Comparison of ENCODE assay signal across 11 cellular contexts in genomic region chr14:32350020-32350419, GRCh38.
DNase-seq lines count a peak whose midpoint lies in the region; ATAC-seq, FAIRE-seq and TF ChIP-seq lines count a peak whose summit lies in the region.
"Had no signal": no experiment of that assay in that cellular context is flagged by ENCODE, and none has a peak within 500 bp of the region (broad histone marks: within the 10 kb centered on the region; RNA-seq: fewer than 3 reads in every experiment).

No MANE protein-coding gene starts in this region.

- peak; percentile 69 for FAIRE-seq in HTR-8/SVneo (lab: Jason Lieb, UNC)
- no peak for FAIRE-seq in D721Med (lab: Jason Lieb, UNC)

- no peak for DNase-seq in HTR-8/SVneo (ENCODE audit: insufficient read length, low spot score)
- no peak for DNase-seq in SKM-1 treated with dmso at 0.1 percent for 144 hours (lab: John Stamatoyannopoulos, UW; ENCODE audit: unreplicated experiment)
- DNase-seq in HUDEP-2 (lab: John Stamatoyannopoulos, UW; ENCODE audit: unreplicated experiment in 76 of 76): no peak
- no peak for DNase-seq in D721Med (ENCODE audit: insufficient read length, low spot score)
- no peak for DNase-seq in NCI-H1105 (lab: John Stamatoyannopoulos, UW)
- DNase-seq: amygdala, erythroblast had no signal

- peak; percentile 99 for ATAC-seq in GM18499 (IDR thresholded peaks at IDR 0.05; ENCODE audit: insufficient read depth, unreplicated experiment)
- ATAC-seq in GM19455 (IDR thresholded peaks at IDR 0.05; ENCODE audit: unreplicated experiment): peak; percentile 96
- peak; percentile 100 for ATAC-seq in HG02938 (IDR thresholded peaks at IDR 0.05; ENCODE audit: unreplicated experiment)
- ATAC-seq: SK-N-SH treated with all-trans-retinoic acid at 6 μM for 48 hours had no signal

- TF ChIP-seq CTCF in D721Med (IDR thresholded peaks at IDR 0.05; ENCODE audit: insufficient read depth, missing control alignments): no peak
